1 cellular context compared by ENCODE assay signal in genomic region chr1:83998599-83999315, GRCh38.
TF ChIP-seq lines count a peak whose summit lies in the region.

A gene with protein sequence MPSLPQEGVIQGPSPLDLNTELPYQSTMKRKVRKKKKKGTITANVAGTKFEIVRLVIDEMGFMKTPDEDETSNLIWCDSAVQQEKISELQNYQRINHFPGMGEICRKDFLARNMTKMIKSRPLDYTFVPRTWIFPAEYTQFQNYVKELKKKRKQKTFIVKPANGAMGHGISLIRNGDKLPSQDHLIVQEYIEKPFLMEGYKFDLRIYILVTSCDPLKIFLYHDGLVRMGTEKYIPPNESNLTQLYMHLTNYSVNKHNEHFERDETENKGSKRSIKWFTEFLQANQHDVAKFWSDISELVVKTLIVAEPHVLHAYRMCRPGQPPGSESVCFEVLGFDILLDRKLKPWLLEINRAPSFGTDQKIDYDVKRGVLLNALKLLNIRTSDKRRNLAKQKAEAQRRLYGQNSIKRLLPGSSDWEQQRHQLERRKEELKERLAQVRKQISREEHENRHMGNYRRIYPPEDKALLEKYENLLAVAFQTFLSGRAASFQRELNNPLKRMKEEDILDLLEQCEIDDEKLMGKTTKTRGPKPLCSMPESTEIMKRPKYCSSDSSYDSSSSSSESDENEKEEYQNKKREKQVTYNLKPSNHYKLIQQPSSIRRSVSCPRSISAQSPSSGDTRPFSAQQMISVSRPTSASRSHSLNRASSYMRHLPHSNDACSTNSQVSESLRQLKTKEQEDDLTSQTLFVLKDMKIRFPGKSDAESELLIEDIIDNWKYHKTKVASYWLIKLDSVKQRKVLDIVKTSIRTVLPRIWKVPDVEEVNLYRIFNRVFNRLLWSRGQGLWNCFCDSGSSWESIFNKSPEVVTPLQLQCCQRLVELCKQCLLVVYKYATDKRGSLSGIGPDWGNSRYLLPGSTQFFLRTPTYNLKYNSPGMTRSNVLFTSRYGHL (minus strand): TSS chr1:83999132. CDS start chr1:83952211, 46,921 bp downstream.

TF ChIP-seq in A549, 52 proteins besides CTCF, POLR2A, EP300 and RAD21 (continued from another document):
- TF ChIP-seq, protein P1, sequence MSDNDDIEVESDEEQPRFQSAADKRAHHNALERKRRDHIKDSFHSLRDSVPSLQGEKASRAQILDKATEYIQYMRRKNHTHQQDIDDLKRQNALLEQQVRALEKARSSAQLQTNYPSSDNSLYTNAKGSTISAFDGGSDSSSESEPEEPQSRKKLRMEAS (IDR thresholded peaks at IDR 0.05), result peak; percentile 49; the same call in 1 of the 2 replicates
- TF ChIP-seq E2F6 (IDR thresholded peaks at IDR 0.05; ENCODE audit: borderline replicate concordance, low read depth) (0 out of 2 replicates have a peak, but pooled peaks have one; percentile 80), NFE2L2 (conservative IDR thresholded peaks at IDR 0.05; ENCODE audit: low read length) (no peak), PHF8 (IDR thresholded peaks at IDR 0.05; ENCODE audit: borderline replicate concordance, low read depth) (no peak), EHF (CRISPR knock-in tag; IDR thresholded peaks at IDR 0.05) (no peak), ZSCAN20 (CRISPR knock-in tag; IDR thresholded peaks at IDR 0.05) (no peak), GATA3 (IDR thresholded peaks at IDR 0.05; ENCODE audit: borderline replicate concordance) (peak; percentile 69; the same call in 1 of the 2 replicates), MYC (IDR thresholded peaks at IDR 0.05; ENCODE audit: borderline replicate concordance, low read length) (no peak), TP53 (CRISPR knock-in tag; IDR thresholded peaks at IDR 0.05) (no peak), HOXB5 (CRISPR knock-in tag; IDR thresholded peaks at IDR 0.05) (no peak), CBX2 (IDR thresholded peaks at IDR 0.05; ENCODE audit: borderline replicate concordance, low read depth) (no peak), SREBF2 (IDR thresholded peaks at IDR 0.05) (no peak), HOXB13 (CRISPR knock-in tag; IDR thresholded peaks at IDR 0.05; ENCODE audit: low read depth) (no peak), JUNB (IDR thresholded peaks at IDR 0.05) (no peak), FOXS1 (CRISPR knock-in tag; IDR thresholded peaks at IDR 0.05) (no peak), RFX5 (IDR thresholded peaks at IDR 0.05) (no peak), ZC3H11A (IDR thresholded peaks at IDR 0.05) (no peak), HOXA7 (CRISPR knock-in tag; IDR thresholded peaks at IDR 0.05) (no peak), EHMT2 (IDR thresholded peaks at IDR 0.05; ENCODE audit: low read depth) (no peak)
